ENCODE assay signal across 2 cellular contexts in genomic region chr16:85314633-85315032, GRCh38.
TF ChIP-seq lines count a peak whose summit lies in the region.

No MANE protein-coding gene starts in this region.

TF ChIP-seq in HEK293, 187 proteins besides CTCF, POLR2A, EP300 and RAD21:
- TF ChIP-seq ZNF248 (tag by site-specific recombination; IDR thresholded peaks at IDR 0.05): no peak
- TF ChIP-seq ZIC2 (tag by site-specific recombination; IDR thresholded peaks at IDR 0.05): peak; percentile 54

TF ChIP-seq in H1, 55 proteins besides CTCF, POLR2A, EP300 and RAD21:
- no peak for TF ChIP-seq PHF8 (conservative IDR thresholded peaks at IDR 0.05; ENCODE audit: low read depth, low read length)
- TF ChIP-seq SIN3A (conservative IDR thresholded peaks at IDR 0.05 in 1 of 2, IDR thresholded peaks at IDR 0.05 in 1 of 2; ENCODE audit: low read depth in 1 of 2, low read length in 2 of 2): no peak
- no peak for TF ChIP-seq BACH1 (IDR thresholded peaks at IDR 0.05; ENCODE audit: low read length)
- TF ChIP-seq YY1 (IDR thresholded peaks at IDR 0.05; ENCODE audit: low read depth, low read length): no peak
- no peak for TF ChIP-seq RXRA (IDR thresholded peaks at IDR 0.05; ENCODE audit: insufficient read depth, low read depth, low read length)
- no peak for TF ChIP-seq TEAD4 (IDR thresholded peaks at IDR 0.05; ENCODE audit: low read depth, low read length)
- no peak for TF ChIP-seq TAF7 (optimal IDR thresholded peaks at IDR 0.05; ENCODE audit: borderline replicate concordance, low read depth, low read length)
- no peak for TF ChIP-seq SP1 (IDR thresholded peaks at IDR 0.05; ENCODE audit: low read depth, low read length)
- TF ChIP-seq CBX8 (IDR thresholded peaks at IDR 0.05; ENCODE audit: borderline replicate concordance, low read depth, low read length): no peak
- no peak for TF ChIP-seq CHD1 (IDR thresholded peaks at IDR 0.05; ENCODE audit: low read depth, low read length)
- TF ChIP-seq EGR1 (IDR thresholded peaks at IDR 0.05; ENCODE audit: borderline replicate concordance, low read depth, low read length): no peak
- TF ChIP-seq E2F6 (IDR thresholded peaks at IDR 0.05): no peak
- no peak for TF ChIP-seq SUZ12 (IDR thresholded peaks at IDR 0.05; ENCODE audit: low read length)
- TF ChIP-seq JUN (IDR thresholded peaks at IDR 0.05; ENCODE audit: low read depth, low read length): no peak
- no peak for TF ChIP-seq HDAC6 (IDR thresholded peaks at IDR 0.05; ENCODE audit: low read depth, low read length)
- TF ChIP-seq RNF2 (IDR thresholded peaks at IDR 0.05; ENCODE audit: borderline replicate concordance, low read depth, low read length, missing control alignments, poor library complexity, severe bottlenecking): no peak
- no peak for TF ChIP-seq ZNF274 (IDR thresholded peaks at IDR 0.05; ENCODE audit: borderline replicate concordance, extremely low read depth, low read length)
- no peak for TF ChIP-seq BCL11A (IDR thresholded peaks at IDR 0.05; ENCODE audit: low read depth in 2 of 2, low read length in 2 of 2)
- TF ChIP-seq HDAC2 (IDR thresholded peaks at IDR 0.05; ENCODE audit: borderline replicate concordance in 1 of 2, low read depth in 2 of 2, low read length in 2 of 2): no peak
